ENCODE assay signal across 1 cellular context in genomic region chr6:7270320-7271204, GRCh38.
TF ChIP-seq lines count a peak whose summit lies in the region.

No MANE protein-coding gene starts in this region.

TF ChIP-seq in HepG2, 621 proteins besides CTCF, POLR2A, EP300 and RAD21 (continued from another document and continues in another):
- TF ChIP-seq ZNF512 (CRISPR knock-in tag; IDR thresholded peaks at IDR 0.05): no peak
- TF ChIP-seq KLF13 (CRISPR knock-in tag; IDR thresholded peaks at IDR 0.05): no peak
- peak; percentile 72 for TF ChIP-seq RCOR2 (CRISPR knock-in tag; IDR thresholded peaks at IDR 0.05)
- peak; percentile 75 for TF ChIP-seq TBX2 (CRISPR knock-in tag; IDR thresholded peaks at IDR 0.05; ENCODE audit: borderline replicate concordance)
- TF ChIP-seq ZNF772 (CRISPR knock-in tag; IDR thresholded peaks at IDR 0.05): no peak
- TF ChIP-seq ZNF280B (CRISPR knock-in tag; IDR thresholded peaks at IDR 0.05; ENCODE audit: borderline replicate concordance): peak; percentile 81; the same call in 1 of the 2 replicates
- no peak for TF ChIP-seq ZNF790 (CRISPR knock-in tag; IDR thresholded peaks at IDR 0.05; ENCODE audit: borderline replicate concordance)
- TF ChIP-seq SYNCRIP (IDR thresholded peaks at IDR 0.05; ENCODE audit: insufficient read depth, low read depth, low read length): no peak
- no peak for TF ChIP-seq ZNF510 (CRISPR knock-in tag; IDR thresholded peaks at IDR 0.05; ENCODE audit: low read depth)
- no peak for TF ChIP-seq ZNF317 (CRISPR knock-in tag; IDR thresholded peaks at IDR 0.05)
- TF ChIP-seq NFKB2 (CRISPR knock-in tag; IDR thresholded peaks at IDR 0.05; ENCODE audit: borderline replicate concordance): no peak
- TF ChIP-seq TFE3 (CRISPR knock-in tag; IDR thresholded peaks at IDR 0.05): no peak
- no peak; the same call in 1 of the 2 replicates for TF ChIP-seq ZNF350 (CRISPR knock-in tag; IDR thresholded peaks at IDR 0.05; ENCODE audit: borderline replicate concordance, low read depth)
- TF ChIP-seq SCMH1 (CRISPR knock-in tag; IDR thresholded peaks at IDR 0.05; ENCODE audit: borderline replicate concordance): no peak
- TF ChIP-seq ZNF501 (CRISPR knock-in tag; IDR thresholded peaks at IDR 0.05): peak; percentile 44
- no peak for TF ChIP-seq ZNF576 (CRISPR knock-in tag; IDR thresholded peaks at IDR 0.05)
- no peak for TF ChIP-seq KLF6 (CRISPR knock-in tag; IDR thresholded peaks at IDR 0.05)
- TF ChIP-seq ZNF747 (CRISPR knock-in tag; IDR thresholded peaks at IDR 0.05; ENCODE audit: borderline replicate concordance): 0 out of 2 replicates have a peak, but pooled peaks have one; percentile 77
- TF ChIP-seq ARNTL (CRISPR knock-in tag; IDR thresholded peaks at IDR 0.05): peak; percentile 35; the same call in 1 of the 2 replicates
- peak; percentile 60; the same call in 1 of the 2 replicates for TF ChIP-seq FOXO1 (CRISPR knock-in tag; IDR thresholded peaks at IDR 0.05)
- no peak for TF ChIP-seq IKZF1 (IDR thresholded peaks at IDR 0.05)
- no peak for TF ChIP-seq HOXD1 (CRISPR knock-in tag; IDR thresholded peaks at IDR 0.05)
- TF ChIP-seq ZNF496 (CRISPR knock-in tag; IDR thresholded peaks at IDR 0.05; ENCODE audit: insufficient replicate concordance): no peak
- no peak for TF ChIP-seq MATR3 (CRISPR knock-in tag; IDR thresholded peaks at IDR 0.05)
- TF ChIP-seq KAT2B (IDR thresholded peaks at IDR 0.05; ENCODE audit: borderline replicate concordance, low read depth, low read length): no peak
- peak; percentile 98 for TF ChIP-seq HIC2 (CRISPR knock-in tag; IDR thresholded peaks at IDR 0.05; ENCODE audit: low read depth)
- TF ChIP-seq, protein P1, sequence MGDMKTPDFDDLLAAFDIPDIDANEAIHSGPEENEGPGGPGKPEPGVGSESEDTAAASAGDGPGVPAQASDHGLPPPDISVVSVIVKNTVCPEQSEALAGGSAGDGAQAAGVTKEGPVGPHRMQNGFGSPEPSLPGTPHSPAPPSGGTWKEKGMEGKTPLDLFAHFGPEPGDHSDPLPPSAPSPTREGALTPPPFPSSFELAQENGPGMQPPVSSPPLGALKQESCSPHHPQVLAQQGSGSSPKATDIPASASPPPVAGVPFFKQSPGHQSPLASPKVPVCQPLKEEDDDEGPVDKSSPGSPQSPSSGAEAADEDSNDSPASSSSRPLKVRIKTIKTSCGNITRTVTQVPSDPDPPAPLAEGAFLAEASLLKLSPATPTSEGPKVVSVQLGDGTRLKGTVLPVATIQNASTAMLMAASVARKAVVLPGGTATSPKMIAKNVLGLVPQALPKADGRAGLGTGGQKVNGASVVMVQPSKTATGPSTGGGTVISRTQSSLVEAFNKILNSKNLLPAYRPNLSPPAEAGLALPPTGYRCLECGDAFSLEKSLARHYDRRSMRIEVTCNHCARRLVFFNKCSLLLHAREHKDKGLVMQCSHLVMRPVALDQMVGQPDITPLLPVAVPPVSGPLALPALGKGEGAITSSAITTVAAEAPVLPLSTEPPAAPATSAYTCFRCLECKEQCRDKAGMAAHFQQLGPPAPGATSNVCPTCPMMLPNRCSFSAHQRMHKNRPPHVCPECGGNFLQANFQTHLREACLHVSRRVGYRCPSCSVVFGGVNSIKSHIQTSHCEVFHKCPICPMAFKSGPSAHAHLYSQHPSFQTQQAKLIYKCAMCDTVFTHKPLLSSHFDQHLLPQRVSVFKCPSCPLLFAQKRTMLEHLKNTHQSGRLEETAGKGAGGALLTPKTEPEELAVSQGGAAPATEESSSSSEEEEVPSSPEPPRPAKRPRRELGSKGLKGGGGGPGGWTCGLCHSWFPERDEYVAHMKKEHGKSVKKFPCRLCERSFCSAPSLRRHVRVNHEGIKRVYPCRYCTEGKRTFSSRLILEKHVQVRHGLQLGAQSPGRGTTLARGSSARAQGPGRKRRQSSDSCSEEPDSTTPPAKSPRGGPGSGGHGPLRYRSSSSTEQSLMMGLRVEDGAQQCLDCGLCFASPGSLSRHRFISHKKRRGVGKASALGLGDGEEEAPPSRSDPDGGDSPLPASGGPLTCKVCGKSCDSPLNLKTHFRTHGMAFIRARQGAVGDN (CRISPR knock-in tag; IDR thresholded peaks at IDR 0.05): peak; percentile 88
- TF ChIP-seq ZSCAN25 (CRISPR knock-in tag; IDR thresholded peaks at IDR 0.05): 0 out of 2 replicates have a peak, but pooled peaks have one; percentile 32
- no peak for TF ChIP-seq ATF7 (IDR thresholded peaks at IDR 0.05)
- no peak for TF ChIP-seq ATF7 (CRISPR knock-in tag; IDR thresholded peaks at IDR 0.05)
- no peak for TF ChIP-seq ZNF737 (CRISPR knock-in tag; IDR thresholded peaks at IDR 0.05; ENCODE audit: borderline replicate concordance)
- TF ChIP-seq ZNF225 (CRISPR knock-in tag; IDR thresholded peaks at IDR 0.05): 0 out of 2 replicates have a peak, but pooled peaks have one; percentile 18
- TF ChIP-seq SMYD3 (CRISPR knock-in tag; IDR thresholded peaks at IDR 0.05): no peak
- peak; percentile 17; the same call in 1 of the 2 replicates for TF ChIP-seq MYC (CRISPR knock-in tag; IDR thresholded peaks at IDR 0.05; ENCODE audit: borderline replicate concordance)
- TF ChIP-seq ZFP37 (CRISPR knock-in tag; IDR thresholded peaks at IDR 0.05; ENCODE audit: borderline replicate concordance): 0 out of 2 replicates have a peak, but pooled peaks have one; percentile 24
- no peak; the same call in 1 of the 2 replicates for TF ChIP-seq MZF1 (CRISPR knock-in tag; IDR thresholded peaks at IDR 0.05; ENCODE audit: borderline replicate concordance)
- TF ChIP-seq, protein P2, sequence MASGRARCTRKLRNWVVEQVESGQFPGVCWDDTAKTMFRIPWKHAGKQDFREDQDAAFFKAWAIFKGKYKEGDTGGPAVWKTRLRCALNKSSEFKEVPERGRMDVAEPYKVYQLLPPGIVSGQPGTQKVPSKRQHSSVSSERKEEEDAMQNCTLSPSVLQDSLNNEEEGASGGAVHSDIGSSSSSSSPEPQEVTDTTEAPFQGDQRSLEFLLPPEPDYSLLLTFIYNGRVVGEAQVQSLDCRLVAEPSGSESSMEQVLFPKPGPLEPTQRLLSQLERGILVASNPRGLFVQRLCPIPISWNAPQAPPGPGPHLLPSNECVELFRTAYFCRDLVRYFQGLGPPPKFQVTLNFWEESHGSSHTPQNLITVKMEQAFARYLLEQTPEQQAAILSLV (CRISPR knock-in tag; IDR thresholded peaks at IDR 0.05; ENCODE audit: borderline replicate concordance): no peak
- TF ChIP-seq MIXL1 (CRISPR knock-in tag; IDR thresholded peaks at IDR 0.05): peak; percentile 54; the same call in 1 of the 2 replicates
- peak; percentile 43; the same call in 1 of the 2 replicates for TF ChIP-seq TAF1 (CRISPR knock-in tag; IDR thresholded peaks at IDR 0.05)
- no peak for TF ChIP-seq ZNF720 (CRISPR knock-in tag; IDR thresholded peaks at IDR 0.05)
- TF ChIP-seq YEATS2 (CRISPR knock-in tag; IDR thresholded peaks at IDR 0.05; ENCODE audit: borderline replicate concordance): no peak
- 0 out of 2 replicates have a peak, but pooled peaks have one; percentile 44 for TF ChIP-seq CSRNP1 (CRISPR knock-in tag; IDR thresholded peaks at IDR 0.05)
- TF ChIP-seq ZNF703 (CRISPR knock-in tag; IDR thresholded peaks at IDR 0.05; ENCODE audit: borderline replicate concordance): no peak
- TF ChIP-seq TOPORS (CRISPR knock-in tag; IDR thresholded peaks at IDR 0.05): peak; percentile 62; the same call in 1 of the 2 replicates
- peak; percentile 44; the same call in 1 of the 2 replicates for TF ChIP-seq SOX5 (CRISPR knock-in tag; IDR thresholded peaks at IDR 0.05; ENCODE audit: borderline replicate concordance)
- peak; percentile 89 for TF ChIP-seq RARA (CRISPR knock-in tag; IDR thresholded peaks at IDR 0.05)
- no peak; the same call in 1 of the 2 replicates for TF ChIP-seq ZNF782 (CRISPR knock-in tag; IDR thresholded peaks at IDR 0.05; ENCODE audit: borderline replicate concordance)
- no peak for TF ChIP-seq PAF1 (CRISPR knock-in tag; IDR thresholded peaks at IDR 0.05)
- TF ChIP-seq, protein P3, sequence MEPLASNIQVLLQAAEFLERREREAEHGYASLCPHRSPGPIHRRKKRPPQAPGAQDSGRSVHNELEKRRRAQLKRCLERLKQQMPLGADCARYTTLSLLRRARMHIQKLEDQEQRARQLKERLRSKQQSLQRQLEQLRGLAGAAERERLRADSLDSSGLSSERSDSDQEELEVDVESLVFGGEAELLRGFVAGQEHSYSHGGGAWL (CRISPR knock-in tag; IDR thresholded peaks at IDR 0.05): no peak; the same call in 1 of the 2 replicates
- TF ChIP-seq ARNT (IDR thresholded peaks at IDR 0.05): no peak
- TF ChIP-seq SP5 (CRISPR knock-in tag; IDR thresholded peaks at IDR 0.05; ENCODE audit: borderline replicate concordance, low read depth): no peak; the same call in 1 of the 2 replicates
- no peak for TF ChIP-seq TEAD2 (CRISPR knock-in tag; IDR thresholded peaks at IDR 0.05)
- 0 out of 2 replicates have a peak, but pooled peaks have one; percentile 30 for TF ChIP-seq FOXC1 (CRISPR knock-in tag; IDR thresholded peaks at IDR 0.05; ENCODE audit: borderline replicate concordance)
- peak; percentile 58; the same call in 1 of the 2 replicates for TF ChIP-seq ZNF205 (CRISPR knock-in tag; IDR thresholded peaks at IDR 0.05)
- TF ChIP-seq ETV5 (CRISPR knock-in tag; IDR thresholded peaks at IDR 0.05; ENCODE audit: borderline replicate concordance): no peak
